Comparison of ENCODE assay signal across 20 cellular contexts in genomic region chr9:4068449-4068848, GRCh38.
"Had no signal": no experiment of that assay in that cellular context is flagged by ENCODE, and none has a peak within 500 bp of the region (broad histone marks: within the 10 kb centered on the region; RNA-seq: fewer than 3 reads in every experiment).

No MANE protein-coding gene starts in this region.

- H3K4me1 ChIP-seq: foreskin keratinocyte, left lung, parathyroid adenoma, psoas muscle had no signal

- H3K27ac Mint-ChIP-seq: natural killer cell treated with Interleukin-12 subunit alpha and Interleukin-12 subunit beta and Interleukin-15 and Interleukin-18, amount 100 ng/mL, for 72 hours had no signal

- ATAC-seq: foreskin keratinocyte; natural killer cell treated with Interleukin-12 subunit alpha and Interleukin-12 subunit beta and Interleukin-15 and Interleukin-18, amount 100 ng/mL, for 72 hours had no signal

- H3K9me3 Mint-ChIP-seq: central memory CD8-positive, alpha-beta T cell; natural killer cell treated with Interleukin-12 subunit alpha and Interleukin-12 subunit beta and Interleukin-15 and Interleukin-18, amount 100 ng/mL, for 72 hours had no signal

- H3K36me3 Mint-ChIP-seq: natural killer cell treated with Interleukin-12 subunit alpha and Interleukin-12 subunit beta and Interleukin-15 and Interleukin-18, amount 100 ng/mL, for 72 hours had no signal

- DNase-seq: effector memory CD4-positive, alpha-beta T cell; esophagus squamous epithelium; head of caudate nucleus; hippocampal formation; left lung; lower lobe of right lung; mesenchymal stem cell; midbrain; psoas muscle; small intestine; stimulated activated CD4-positive, alpha-beta T cell treated with anti-CD3 and anti-CD28 coated beads, Interleukin-12 subunit alpha, Interleukin-12 subunit beta, amount 100 ng/mL, for 4 hours; stimulated activated naive CD4-positive, alpha-beta T cell; stomach; substantia nigra had no signal

- H3K79me2 ChIP-seq: parathyroid adenoma had no signal

- H3K9ac ChIP-seq: parathyroid adenoma had no signal

- H3K27me3 ChIP-seq: esophagus squamous epithelium, foreskin keratinocyte, left lung, stomach had no signal

- H3K4me3 Mint-ChIP-seq: central memory CD8-positive, alpha-beta T cell; natural killer cell treated with Interleukin-12 subunit alpha and Interleukin-12 subunit beta and Interleukin-15 and Interleukin-18, amount 100 ng/mL, for 72 hours had no signal

- H3K27ac ChIP-seq: epithelial cell of prostate, esophagus squamous epithelium, foreskin keratinocyte, parathyroid adenoma, psoas muscle had no signal

- H3K4me3 ChIP-seq: esophagus squamous epithelium, left lung, lower lobe of right lung, psoas muscle, stomach had no signal

- H3K36me3 ChIP-seq: esophagus squamous epithelium, left lung, lower lobe of right lung, stomach, thoracic aorta had no signal

- H2AFZ ChIP-seq: parathyroid adenoma had no signal

- H3K4me1 Mint-ChIP-seq: central memory CD8-positive, alpha-beta T cell had no signal

- H3K9me3 ChIP-seq: esophagus squamous epithelium, left lung, lower lobe of right lung, psoas muscle, stomach, thoracic aorta had no signal
